In genomic region chr9:132797861-132798659, GRCh38 we compare ENCODE assay signal across 18 cellular contexts.
DNase-seq lines count a peak whose midpoint lies in the region; ATAC-seq and TF ChIP-seq lines count a peak whose summit lies in the region.
"Had no signal": no experiment of that assay in that cellular context is flagged by ENCODE, and none has a peak within 500 bp of the region (broad histone marks: within the 10 kb centered on the region; RNA-seq: fewer than 3 reads in every experiment).

No MANE protein-coding gene starts in this region.

- H3K9ac ChIP-seq in adipocyte (ENCODE audit: low read length): peak overlapping the region; percentile 46

- peak; percentile 37 to 84 (median 68) for ATAC-seq in heart right ventricle
- ATAC-seq in stimulated activated naive CD8-positive, alpha-beta T cell treated with anti-CD3 and anti-CD28 coated beads, Interleukin-15, Interleukin-2, amounts not matched to agents 100 U/mL and 50 U/mL, for 24 hours: no peak
- ATAC-seq: activated CD8-positive, alpha-beta T cell treated with anti-CD3 and anti-CD28 coated beads for 36 hours; T-cell; WTC11 had no signal

- H3K27ac ChIP-seq in heart right ventricle (peak overlapping the region in 7 of 10 donors; percentile 7 to 71 (median 50)), ovary (peak overlapping the region; percentile 64 to 70), Peyer's patch (no peak overlapping the region)
- H3K27ac ChIP-seq: sigmoid colon had no signal

- 57 to 62% methylated on average over 15 of the region's 15 CpGs for WGBS in heart right ventricle, 2 donors
- 18 to 35% (median 20%) methylated on average over 15 of the region's 15 CpGs for WGBS in ovary, 3 donors

- H3K27me3 Mint-ChIP-seq in nephron progenitor cell (ENCODE audit: low read depth, poor library complexity) (peaks cover 52% of the 10 kb centered on the region), Caco-2 (ENCODE audit: insufficient read depth, unreplicated experiment) (peaks cover 3% of the 10 kb centered on the region)

- H3K4me1 ChIP-seq in adipocyte (ENCODE audit: control insufficient read depth, insufficient read depth, low read length): peaks cover 22% of the 10 kb centered on the region
- peaks cover 7 to 27% (median 13%) of the 10 kb centered on the region in 9 donors for H3K4me1 ChIP-seq in heart right ventricle
- peaks cover 13% of the 10 kb centered on the region for H3K4me1 ChIP-seq in ovary (ENCODE audit: insufficient read depth)
- peaks cover 0 to 11% (median 2%) of the 10 kb centered on the region in 4 donors for H3K4me1 ChIP-seq in Peyer's patch
- H3K4me1 ChIP-seq in Caco-2: peaks cover 14% of the 10 kb centered on the region; the same call in 1 of the 2 replicates

- intact Hi-C loops in heart right ventricle (cut with DNase I): loop anchor here in 9 of 10 donors (2.0 to 10.0 kb wide), 11 partner anchors 103 to 387 kb away; partner anchors contain the start of genes CFAP77 (in 2 of the 9) and GTF3C4 (in 2 of the 9)
- intact Hi-C loops in ovary (cut with DNase I): loop anchor here in 2 of 4 donors (10.0 kb wide), 3 partner anchors 133 to 383 kb away; partner anchors contain the start of genes CFAP77 (in 1 of the 2), DDX31 (in 1 of the 2) and GFI1B (in 1 of the 2)
- intact Hi-C loops in Caco-2 (cut with micrococcal nuclease; ENCODE audit: unreplicated experiment): no loop called here

- no peaks in the 10 kb centered on the region for H3K36me3 Mint-ChIP-seq in nephron progenitor cell (ENCODE audit: low read depth)
- no peaks in the 10 kb centered on the region for H3K36me3 Mint-ChIP-seq in Caco-2 (ENCODE audit: insufficient read depth, unreplicated experiment)
- H3K36me3 Mint-ChIP-seq: memory B cell, T-cell, WTC11 had no signal

- H3K27ac Mint-ChIP-seq in nephron progenitor cell (no peak overlapping the region), Caco-2 (ENCODE audit: unreplicated experiment) (no peak overlapping the region)
- H3K27ac Mint-ChIP-seq: activated CD8-positive, alpha-beta T cell treated with anti-CD3 and anti-CD28 coated beads for 36 hours; memory B cell; T-cell; WTC11 had no signal

- H3K27me3 ChIP-seq in adipocyte (replicated peaks; ENCODE audit: control insufficient read depth, insufficient read depth, low read length) (peaks cover 29% of the 10 kb centered on the region), heart right ventricle (peaks cover 0 to 28% (median 14%) of the 10 kb centered on the region in 7 donors), ovary (no peaks in the 10 kb centered on the region), Peyer's patch (no peaks in the 10 kb centered on the region), Caco-2 (replicated peaks; ENCODE audit: control insufficient read depth, insufficient read depth, low read length) (no peaks in the 10 kb centered on the region)
- H3K27me3 ChIP-seq: adrenal gland had no signal

- peak overlapping the region; percentile 12 for H3K4me3 ChIP-seq in adipocyte (ENCODE audit: low read length)
- no peak overlapping the region for H3K4me3 ChIP-seq in heart right ventricle
- H3K4me3 ChIP-seq in ovary: no peak overlapping the region
- H3K4me3 ChIP-seq in Peyer's patch: no peak overlapping the region
- H3K4me3 ChIP-seq in Caco-2 (ENCODE audit: low read depth, low read length): no peak overlapping the region
- H3K4me3 ChIP-seq: adrenal gland, sigmoid colon had no signal

- H3K4me3 Mint-ChIP-seq in nephron progenitor cell: no peak overlapping the region
- H3K4me3 Mint-ChIP-seq in Caco-2 (ENCODE audit: unreplicated experiment): no peak overlapping the region
- H3K4me3 Mint-ChIP-seq: activated CD8-positive, alpha-beta T cell treated with anti-CD3 and anti-CD28 coated beads for 36 hours; memory B cell; T-cell; WTC11 had no signal

- TF ChIP-seq CTCF in heart right ventricle (IDR thresholded peaks at IDR 0.05) (no peak), ovary (IDR thresholded peaks at IDR 0.05) (no peak), Peyer's patch (IDR thresholded peaks at IDR 0.05) (no peak), nephron progenitor cell (IDR thresholded peaks at IDR 0.05) (no peak), Caco-2 (IDR thresholded peaks at IDR 0.05; ENCODE audit: insufficient read depth in 1 of 2, low read depth in 1 of 2, low read length in 1 of 2, severe bottlenecking in 1 of 2, unreplicated experiment in 1 of 2) (no peak)

- no peaks in the 10 kb centered on the region for H3K9me3 Mint-ChIP-seq in nephron progenitor cell
- no peaks in the 10 kb centered on the region for H3K9me3 Mint-ChIP-seq in Caco-2 (ENCODE audit: unreplicated experiment)
- H3K9me3 Mint-ChIP-seq: activated CD8-positive, alpha-beta T cell treated with anti-CD3 and anti-CD28 coated beads for 36 hours; memory B cell; T-cell; WTC11 had no signal

- POLR2A ChIA-PET in Caco-2 (lab: Charles Lee): no interaction called here

- TF ChIP-seq POLR2A in ovary (IDR thresholded peaks at IDR 0.05) (no peak), Peyer's patch (IDR thresholded peaks at IDR 0.05) (no peak)

- DNase-seq in EH (ENCODE audit: low read depth) (peak; percentile 48), adipocyte (ENCODE audit: low read depth) (no peak), heart right ventricle (no peak), ovary (peak; percentile 37 to 76 (median 64)), Peyer's patch (no peak), nephron progenitor cell (no peak), Caco-2 (no peak)
- no peak for DNase-seq in stimulated activated naive CD8-positive, alpha-beta T cell treated with anti-CD3 and anti-CD28 coated beads, Interleukin-15, Interleukin-2, amounts not matched to agents 100 U/mL and 50 U/mL, for 24 hours
- DNase-seq: activated CD8-positive, alpha-beta T cell treated with anti-CD3 and anti-CD28 coated beads for 36 hours; AML-193; NCI-H2081 treated with DMSO at 0.1 percent for 48 hours; NCI-H526 treated with DMSO at 0.1 percent for 48 hours; sigmoid colon; stimulated activated CD4-positive, alpha-beta T cell treated with anti-CD3 and anti-CD28 coated beads, Interleukin-1b, Interleukin-23, amount 100 ng/mL, for 48 hours; T-cell had no signal

- CTCF ChIA-PET in Caco-2 (lab: Charles Lee): no interaction called here

- H3K9me3 ChIP-seq in adipocyte (ENCODE audit: control insufficient read depth, low read length): no peaks in the 10 kb centered on the region
- H3K9me3 ChIP-seq in heart right ventricle: no peaks in the 10 kb centered on the region
- H3K9me3 ChIP-seq in ovary: no peaks in the 10 kb centered on the region
- no peaks in the 10 kb centered on the region for H3K9me3 ChIP-seq in Peyer's patch
- H3K9me3 ChIP-seq in Caco-2: no peaks in the 10 kb centered on the region
- H3K9me3 ChIP-seq: adrenal gland, sigmoid colon had no signal

- TF ChIP-seq EP300 in ovary (IDR thresholded peaks at IDR 0.05): no peak

- no TSS peak for BruUV-seq in Caco-2 (replicated peaks; lab: Mats Ljungman, UMichigan)

- H3K36me3 ChIP-seq in adipocyte (ENCODE audit: control insufficient read depth, insufficient read depth, low read length, severe bottlenecking) (no peaks in the 10 kb centered on the region), heart right ventricle (no peaks in the 10 kb centered on the region), ovary (no peaks in the 10 kb centered on the region), Peyer's patch (no peaks in the 10 kb centered on the region), Caco-2 (ENCODE audit: control insufficient read depth, insufficient read depth, low read length) (no peaks in the 10 kb centered on the region)
- H3K36me3 ChIP-seq: adrenal gland, sigmoid colon had no signal

- H3K4me1 Mint-ChIP-seq in nephron progenitor cell (peaks cover 34% of the 10 kb centered on the region), Caco-2 (ENCODE audit: low read depth, unreplicated experiment) (peaks cover 13% of the 10 kb centered on the region)
- H3K4me1 Mint-ChIP-seq: memory B cell had no signal

Comparison
In these comparisons a context has a peak if more than half of its experiments do, and no peak if none do; other contexts are left out.
1. DNase-seq: peak in EH (single experiment) and ovary (5 of 5); none in adipocyte (single experiment), heart right ventricle (0 of 2), Peyer's patch (0 of 3), stimulated activated naive CD8-positive, alpha-beta T cell treated with anti-CD3 and anti-CD28 coated beads, Interleukin-15, Interleukin-2, amounts not matched to agents 100 U/mL and 50 U/mL, for 24 hours (single experiment), nephron progenitor cell (single experiment) and Caco-2 (0 of 2).
2. H3K27ac ChIP-seq: peak in heart right ventricle (7 of 10) and ovary (2 of 2); none in Peyer's patch (0 of 4).